In the genomic region with DNA sequence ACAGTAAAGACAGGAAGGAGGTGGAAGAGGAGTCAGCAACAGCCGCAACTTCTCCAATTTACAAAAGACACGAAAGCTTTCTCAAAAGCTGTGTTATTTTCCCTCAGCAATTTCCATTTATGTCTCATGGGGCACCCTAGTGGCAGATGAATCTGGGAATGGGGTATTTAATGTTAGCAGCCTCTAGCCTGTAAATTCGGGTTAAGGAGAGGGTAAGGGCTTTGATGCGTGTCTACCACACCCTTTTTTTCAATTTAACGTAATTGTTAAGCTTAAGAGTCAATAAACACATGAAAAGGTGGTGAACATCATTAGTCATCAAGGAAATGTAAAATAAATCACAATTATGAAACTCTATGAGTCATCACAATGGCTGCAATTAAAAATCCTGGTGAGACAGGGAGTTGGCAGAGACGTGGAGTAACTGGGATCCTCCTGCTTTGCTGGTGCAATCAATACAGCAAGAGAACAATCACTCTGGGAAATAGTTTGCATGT, we compare ENCODE assay signal across 13 cellular contexts.
DNase-seq lines count a peak whose midpoint lies in the region; ATAC-seq and TF ChIP-seq lines count a peak whose summit lies in the region.
"Had no signal": no experiment of that assay in that cellular context is flagged by ENCODE, and none has a peak within 500 bp of the region (broad histone marks: within the 10 kb centered on the region; RNA-seq: fewer than 3 reads in every experiment).

No MANE protein-coding gene starts in this region.

- H2AFZ ChIP-seq in GM23338: no peak overlapping the region
- H2AFZ ChIP-seq: hepatocyte had no signal

- no peaks in the 10 kb centered on the region for H3K79me2 ChIP-seq in GM23338 (replicated peaks; ENCODE audit: insufficient read depth)
- H3K79me2 ChIP-seq: hepatocyte had no signal

- H3K9me3 Mint-ChIP-seq in GM23338: peaks cover 98% of the 10 kb centered on the region
- peaks cover 1% of the 10 kb centered on the region for H3K9me3 Mint-ChIP-seq in activated CD4-positive, alpha-beta T cell treated with anti-CD3 and anti-CD28 coated beads, Interleukin-2, amount 10 ng/mL, durations not matched to agents 7 days and 5 days

- no peak overlapping the region for H3K27ac Mint-ChIP-seq in GM23338
- no peak overlapping the region for H3K27ac Mint-ChIP-seq in activated CD4-positive, alpha-beta T cell treated with anti-CD3 and anti-CD28 coated beads, Interleukin-2, amount 10 ng/mL, durations not matched to agents 7 days and 5 days
- H3K27ac Mint-ChIP-seq: activated naive CD4-positive, alpha-beta T cell treated with anti-CD3 and anti-CD28 coated beads, Interleukin-2, amount 10 ng/mL, durations not matched to agents 7 days and 5 days had no signal

- H3K4me3 ChIP-seq in GM23338: no peak overlapping the region
- H3K4me3 ChIP-seq in body of pancreas: no peak overlapping the region
- H3K4me3 ChIP-seq in right lobe of liver: no peak overlapping the region
- no peak overlapping the region for H3K4me3 ChIP-seq in thyroid gland (replicated peaks in 1 of 3)
- H3K4me3 ChIP-seq: hepatocyte, upper lobe of left lung had no signal

- peaks cover 29% of the 10 kb centered on the region for H3K36me3 Mint-ChIP-seq in GM23338 (ENCODE audit: low read depth)
- no peaks in the 10 kb centered on the region for H3K36me3 Mint-ChIP-seq in activated CD4-positive, alpha-beta T cell treated with anti-CD3 and anti-CD28 coated beads, Interleukin-2, amount 10 ng/mL, durations not matched to agents 7 days and 5 days (ENCODE audit: low read depth)
- H3K36me3 Mint-ChIP-seq: activated naive CD4-positive, alpha-beta T cell treated with anti-CD3 and anti-CD28 coated beads, Interleukin-2, amount 10 ng/mL, durations not matched to agents 7 days and 5 days had no signal

- intact Hi-C loops in body of pancreas (cut with DNase I): no loop called here
- intact Hi-C loops in right lobe of liver (cut with DNase I): no loop called here
- intact Hi-C loops in thyroid gland (cut with DNase I): no loop called here

- no peaks in the 10 kb centered on the region for H3K9me2 ChIP-seq in GM23338 (ENCODE audit: insufficient read depth)

- no peaks in the 10 kb centered on the region for H3K4me1 ChIP-seq in GM23338 (ENCODE audit: insufficient read depth)
- no peaks in the 10 kb centered on the region for H3K4me1 ChIP-seq in body of pancreas
- no peaks in the 10 kb centered on the region for H3K4me1 ChIP-seq in right lobe of liver
- no peaks in the 10 kb centered on the region for H3K4me1 ChIP-seq in thyroid gland
- H3K4me1 ChIP-seq: upper lobe of left lung had no signal

- H3K27ac ChIP-seq in GM23338 (ENCODE audit: low read depth) (no peak overlapping the region), body of pancreas (no peak overlapping the region), right lobe of liver (no peak overlapping the region), thyroid gland (no peak overlapping the region)
- H3K27ac ChIP-seq: hepatocyte, upper lobe of left lung had no signal

- no peak for TF ChIP-seq POLR2A in body of pancreas (IDR thresholded peaks at IDR 0.05)
- no peak for TF ChIP-seq POLR2A in right lobe of liver (IDR thresholded peaks at IDR 0.05)
- no peak for TF ChIP-seq POLR2A in thyroid gland (IDR thresholded peaks at IDR 0.05)

- no peak overlapping the region for H3K4me3 Mint-ChIP-seq in GM23338
- H3K4me3 Mint-ChIP-seq in activated CD4-positive, alpha-beta T cell treated with anti-CD3 and anti-CD28 coated beads, Interleukin-2, amount 10 ng/mL, durations not matched to agents 7 days and 5 days: no peak overlapping the region
- H3K4me3 Mint-ChIP-seq: activated naive CD4-positive, alpha-beta T cell treated with anti-CD3 and anti-CD28 coated beads, Interleukin-2, amount 10 ng/mL, durations not matched to agents 7 days and 5 days had no signal

- CTCF ChIA-PET in activated CD4-positive, alpha-beta T cell treated with anti-CD3 and anti-CD28 coated beads, Interleukin-2, amount 10 ng/mL, durations not matched to agents 7 days and 5 days (lab: Charles Lee): no interaction called here

- no peaks in the 10 kb centered on the region for H3K36me3 ChIP-seq in GM23338 (ENCODE audit: insufficient read depth)
- H3K36me3 ChIP-seq in body of pancreas (replicated peaks in 1 of 2; ENCODE audit: insufficient read depth in 1 of 2, low read depth in 2 of 2): no peaks in the 10 kb centered on the region
- no peaks in the 10 kb centered on the region for H3K36me3 ChIP-seq in right lobe of liver
- H3K36me3 ChIP-seq in thyroid gland: no peaks in the 10 kb centered on the region
- H3K36me3 ChIP-seq: upper lobe of left lung had no signal

- peaks cover 3% of the 10 kb centered on the region for H3K27me3 Mint-ChIP-seq in GM23338 (ENCODE audit: insufficient read depth, low read depth, poor library complexity)
- no peaks in the 10 kb centered on the region for H3K27me3 Mint-ChIP-seq in activated CD4-positive, alpha-beta T cell treated with anti-CD3 and anti-CD28 coated beads, Interleukin-2, amount 10 ng/mL, durations not matched to agents 7 days and 5 days
- H3K27me3 Mint-ChIP-seq: activated naive CD4-positive, alpha-beta T cell treated with anti-CD3 and anti-CD28 coated beads, Interleukin-2, amount 10 ng/mL, durations not matched to agents 7 days and 5 days had no signal

- H3F3A ChIP-seq in GM23338 (replicated peaks; ENCODE audit: low read depth): no peaks in the 10 kb centered on the region

- POLR2A ChIA-PET in activated CD4-positive, alpha-beta T cell treated with anti-CD3 and anti-CD28 coated beads, Interleukin-2, amount 10 ng/mL, durations not matched to agents 7 days and 5 days (lab: Charles Lee): no interaction called here

- H4K20me1 ChIP-seq in GM23338 (replicated peaks; ENCODE audit: insufficient read depth): no peaks in the 10 kb centered on the region

- no peaks in the 10 kb centered on the region for H3K4me1 Mint-ChIP-seq in GM23338
- H3K4me1 Mint-ChIP-seq in activated CD4-positive, alpha-beta T cell treated with anti-CD3 and anti-CD28 coated beads, Interleukin-2, amount 10 ng/mL, durations not matched to agents 7 days and 5 days: no peaks in the 10 kb centered on the region
- H3K4me1 Mint-ChIP-seq: activated naive CD4-positive, alpha-beta T cell treated with anti-CD3 and anti-CD28 coated beads, Interleukin-2, amount 10 ng/mL, durations not matched to agents 7 days and 5 days had no signal

- H3K9me3 ChIP-seq in body of pancreas (no peaks in the 10 kb centered on the region), right lobe of liver (no peaks in the 10 kb centered on the region), thyroid gland (no peaks in the 10 kb centered on the region)
- H3K9me3 ChIP-seq: upper lobe of left lung had no signal

- WGBS in body of pancreas, 2 donors: 45% methylated on average over 6 of the region's 6 CpGs
- WGBS in right lobe of liver (ENCODE audit: insufficient coverage, low coverage, low lambda C conversion rate, missing lambda C conversion rate): 26% methylated on average over 6 of the region's 6 CpGs
- 69 to 72% methylated on average over 6 of the region's 6 CpGs for WGBS in thyroid gland, 2 donors

- no peak for ATAC-seq in GM23338
- ATAC-seq in body of pancreas: peak; percentile 66
- ATAC-seq in right lobe of liver: peak in 2 of 4 donors; percentile 30 to 67
- ATAC-seq in HG02885 (IDR thresholded peaks at IDR 0.05; ENCODE audit: poor library complexity, unreplicated experiment): no peak

- TF ChIP-seq CTCF in GM23338 (conservative IDR thresholded peaks at IDR 0.05; ENCODE audit: low read depth in 2 of 2) (peak in 1 of 2 experiments; percentile 21; a peak in 1 of 4 replicates), body of pancreas (IDR thresholded peaks at IDR 0.05) (peak in 1 of 7 experiments; percentile 9), right lobe of liver (IDR thresholded peaks at IDR 0.05) (peak in 3 of 4 donors; percentile 24 to 29 (median 26)), thyroid gland (IDR thresholded peaks at IDR 0.05) (no peak)

- DNase-seq in GM23338 (ENCODE audit: low spot score) (peak; percentile 4), NCI-H460 (ENCODE audit: extremely low read depth, low read depth) (peak; percentile 56), body of pancreas (no peak), right lobe of liver (no peak), thyroid gland (no peak)
- DNase-seq in activated CD4-positive, alpha-beta T cell treated with anti-CD3 and anti-CD28 coated beads, Interleukin-2, amount 10 ng/mL, durations not matched to agents 7 days and 5 days: no peak
- no peak for DNase-seq in activated CD4-positive, alpha-beta T cell treated with anti-CD3 and anti-CD28 coated beads, Interleukin-2, amount 50 U/mL, for 4 hours
- DNase-seq: activated naive CD4-positive, alpha-beta T cell treated with anti-CD3 and anti-CD28 coated beads, Interleukin-2, amount 10 ng/mL, durations not matched to agents 7 days and 5 days; DMS 273 treated with DMSO at 0.1 percent for 48 hours; midbrain; upper lobe of left lung had no signal

- H3K27me3 ChIP-seq in GM23338 (ENCODE audit: insufficient read depth): no peaks in the 10 kb centered on the region
- H3K27me3 ChIP-seq in body of pancreas: no peaks in the 10 kb centered on the region
- no peaks in the 10 kb centered on the region for H3K27me3 ChIP-seq in right lobe of liver
- H3K27me3 ChIP-seq in thyroid gland: no peaks in the 10 kb centered on the region
- H3K27me3 ChIP-seq: hepatocyte, upper lobe of left lung had no signal

- H3K4me2 ChIP-seq in GM23338: no peak overlapping the region
- H3K4me2 ChIP-seq: hepatocyte had no signal

TF ChIP-seq in GM23338, 12 proteins besides CTCF, POLR2A, EP300 and RAD21 (continues in another document):
- TF ChIP-seq EZH2 (IDR thresholded peaks at IDR 0.05; ENCODE audit: low read depth, unreplicated experiment) (no peak), POLR2AphosphoS5 (IDR thresholded peaks at IDR 0.05; ENCODE audit: low read depth) (no peak), EZH2phosphoT487 (IDR thresholded peaks at IDR 0.05; ENCODE audit: unreplicated experiment) (no peak), CREB1 (CRISPR knock-in tag; IDR thresholded peaks at IDR 0.05; ENCODE audit: low read depth) (no peak)

Comparison
In these comparisons a context has a peak if more than half of its experiments do, and no peak if none do; other contexts are left out.
1. DNase-seq: peak in GM23338 (single experiment) and NCI-H460 (single experiment); none in body of pancreas (0 of 4), right lobe of liver (0 of 3), thyroid gland (0 of 2), activated CD4-positive, alpha-beta T cell treated with anti-CD3 and anti-CD28 coated beads, Interleukin-2, amount 10 ng/mL, durations not matched to agents 7 days and 5 days (single experiment) and activated CD4-positive, alpha-beta T cell treated with anti-CD3 and anti-CD28 coated beads, Interleukin-2, amount 50 U/mL, for 4 hours (0 of 2).
2. CTCF ChIP-seq: peak in right lobe of liver (3 of 4); none in thyroid gland (0 of 6).